9 cellular contexts compared by ENCODE assay signal in the genomic region with DNA sequence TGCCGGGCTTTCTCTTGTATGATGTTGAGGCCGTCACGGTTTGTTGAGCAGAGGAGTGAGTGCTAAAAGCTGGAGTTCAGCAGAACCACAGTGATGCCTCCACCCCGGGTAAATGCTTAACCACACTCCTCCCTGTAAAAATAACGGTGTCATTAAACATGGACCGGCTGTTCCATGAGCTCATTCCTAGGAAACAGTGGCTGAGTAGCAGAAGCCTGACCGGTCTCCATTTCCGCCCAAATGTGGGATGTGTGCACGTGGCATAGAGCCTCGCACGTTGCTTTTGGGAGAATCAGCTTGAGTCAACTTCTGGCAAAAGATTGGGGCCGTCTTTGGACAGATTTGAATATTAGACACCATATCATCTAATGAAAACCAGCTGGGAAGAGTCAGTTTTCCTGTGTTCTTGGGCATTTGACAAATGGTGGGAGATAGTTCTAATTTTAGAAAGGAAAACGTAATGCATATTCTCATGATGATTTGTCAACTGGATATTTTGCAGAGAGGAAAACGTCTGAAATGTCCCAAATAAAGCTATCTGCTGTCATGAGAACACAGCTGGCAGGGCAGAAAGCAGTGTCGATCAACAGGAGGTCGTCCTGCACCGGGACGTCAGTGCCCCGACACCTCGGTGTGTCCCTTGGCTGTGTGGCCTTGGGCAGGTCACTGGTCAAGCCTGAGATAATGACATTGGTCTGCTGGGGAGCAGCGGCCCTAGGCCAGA. TPM values are rescaled to one million over a fixed set of nuclear protein-coding genes. Genes with fewer than 3 reads are reported as not detected.
DNase-seq lines count a peak whose midpoint lies in the region; ATAC-seq and TF ChIP-seq lines count a peak whose summit lies in the region.
"Had no signal": no experiment of that assay in that cellular context is flagged by ENCODE, and none has a peak within 500 bp of the region (broad histone marks: within the 10 kb centered on the region; RNA-seq: fewer than 3 reads in every experiment).

No MANE protein-coding gene starts in this region.

- H3K27me3 Mint-ChIP-seq in H9 (ENCODE audit: low read depth), result peaks cover 3% of the 10 kb centered on the region

- peak overlapping the region in 1 of 2 donors; percentile 16 for H3K9ac ChIP-seq in stomach smooth muscle (ENCODE audit: low read length in 2 of 2)
- no peak overlapping the region for H3K9ac ChIP-seq in H9 (ENCODE audit: extremely low read depth, insufficient read length, low read length)

- intact Hi-C loops in heart right ventricle (cut with DNase I) (loop anchor here in 7 of 10 donors (2.0 to 10.0 kb wide), 8 partner anchors 42 to 85 kb away; partner anchors contain the start of genes LRRFIP1 (in 2 of the 7) and RAB17 (in 2 of the 7)), testis (cut with DNase I; ENCODE audit: low total_unique reads) (loop anchor here (10.0 kb wide), 1 partner anchor 75 kb away; no protein-coding TSS in a partner anchor)

- no peak overlapping the region for H2BK15ac ChIP-seq in H9 (ENCODE audit: low read depth, low read length)

- no peak overlapping the region for H2BK5ac ChIP-seq in H9 (ENCODE audit: insufficient read length, low read length)

- peaks cover 20 to 65% (median 51%) of the 10 kb centered on the region in 9 donors for H3K4me1 ChIP-seq in heart right ventricle
- H3K4me1 ChIP-seq in stomach smooth muscle (ENCODE audit: control insufficient read depth, insufficient read depth, low read length), result peaks cover 32% of the 10 kb centered on the region
- H3K4me1 ChIP-seq in testis, result peaks cover 15% of the 10 kb centered on the region
- no peaks in the 10 kb centered on the region for H3K4me1 ChIP-seq in H9 (ENCODE audit: insufficient read depth, low read length)

- H3T11ph ChIP-seq in H9 (ENCODE audit: low read length), result no peak overlapping the region

- no peak overlapping the region for H3K4me3 ChIP-seq in heart right ventricle
- H3K4me3 ChIP-seq in stomach smooth muscle (ENCODE audit: low read length in 2 of 2), result peak overlapping the region in 1 of 2 donors; percentile 26
- no peak overlapping the region for H3K4me3 ChIP-seq in testis

- H4K8ac ChIP-seq in H9 (replicated peaks; ENCODE audit: insufficient read length, low read depth, low read length), result no peak overlapping the region

- H3K4me2 ChIP-seq in H9 (ENCODE audit: insufficient read depth, insufficient read length, low read length), result no peak overlapping the region

- DNase-seq in SHP77 (lab: John Stamatoyannopoulos, UW) (peak; percentile 89 to 94), heart right ventricle (peak; percentile 49 to 86), testis (no peak), H9 (no peak)

- H3K9me3 Mint-ChIP-seq in H9, result no peaks in the 10 kb centered on the region

- no peak overlapping the region for H3K18ac ChIP-seq in H9 (ENCODE audit: insufficient read length, low read depth, low read length)

- H3K4me3 Mint-ChIP-seq in H9, result no peak overlapping the region

- no peak overlapping the region for H2BK120ac ChIP-seq in H9 (ENCODE audit: low read depth, low read length, poor library complexity, severe bottlenecking)

- no peak overlapping the region for H3K14ac ChIP-seq in H9 (ENCODE audit: insufficient read depth, low read length)

- H2AFZ ChIP-seq in H9 (ENCODE audit: low read length), result no peak overlapping the region

- 32 to 38% methylated on average over 21 of the region's 21 CpGs for WGBS in heart right ventricle, 2 donors
- WGBS in testis, 2 donors, result 52 to 55% methylated on average over 20 to 21 of the region's 21 CpGs
- WGBS in H9 (ENCODE audit: extremely low coverage, insufficient read length, low lambda C conversion rate), result no CpG with 5 or more reads among the region's 21 CpGs

- H2BK20ac ChIP-seq in H9 (ENCODE audit: low read depth, low read length, poor library complexity, severe bottlenecking), result no peak overlapping the region

- H3K36me3 Mint-ChIP-seq in H9 (ENCODE audit: insufficient read depth in 1 of 3, low read depth in 3 of 3), result no peaks in the 10 kb centered on the region; a peak in 3 of 7 replicates

- H4K5ac ChIP-seq in H9 (ENCODE audit: insufficient read length, low read depth, low read length), result no peak overlapping the region

- H4K91ac ChIP-seq in H9 (ENCODE audit: insufficient read length, low read depth, low read length), result no peak overlapping the region

- H3K23ac ChIP-seq in H9 (ENCODE audit: insufficient read length, low read depth, low read length), result no peak overlapping the region

- no peaks in the 10 kb centered on the region for H3K27me3 ChIP-seq in heart right ventricle
- no peaks in the 10 kb centered on the region for H3K27me3 ChIP-seq in stomach smooth muscle (ENCODE audit: control insufficient read depth in 1 of 2, insufficient read depth in 2 of 2, low read length in 2 of 2)
- no peaks in the 10 kb centered on the region for H3K27me3 ChIP-seq in testis
- H3K27me3 ChIP-seq in H9 (ENCODE audit: insufficient read depth, low read length), result no peaks in the 10 kb centered on the region

- no peaks in the 10 kb centered on the region for H4K20me1 ChIP-seq in H9 (ENCODE audit: control insufficient read depth, insufficient read depth, insufficient read length)

- peak; percentile 48 for ATAC-seq in GM18867 (IDR thresholded peaks at IDR 0.05; ENCODE audit: unreplicated experiment)
- peak; percentile 55 for ATAC-seq in HG03354 (IDR thresholded peaks at IDR 0.05; ENCODE audit: poor library complexity, severe bottlenecking, unreplicated experiment)
- peak; percentile 62 to 85 (median 82) for ATAC-seq in heart right ventricle
- ATAC-seq in HG03097 (IDR thresholded peaks at IDR 0.05; ENCODE audit: low FRiP score, unreplicated experiment), result no peak
- ATAC-seq: Panc1 had no signal

- peak overlapping the region; percentile 57 to 92 (median 80) for H3K27ac ChIP-seq in heart right ventricle
- peak overlapping the region; percentile 55 for H3K27ac ChIP-seq in stomach smooth muscle (ENCODE audit: low read length)
- H3K27ac ChIP-seq in testis, result no peak overlapping the region
- no peak overlapping the region for H3K27ac ChIP-seq in H9 (ENCODE audit: insufficient read length, low read depth, low read length)

- H3K79me2 ChIP-seq in H9 (ENCODE audit: insufficient read depth, low read length), result no peaks in the 10 kb centered on the region

- TF ChIP-seq POLR2A in testis (IDR thresholded peaks at IDR 0.05), result no peak

- H2BK12ac ChIP-seq in H9 (ENCODE audit: insufficient read length, low read depth, low read length), result no peak overlapping the region

- H3K27ac Mint-ChIP-seq in H9, result no peak overlapping the region

- H3K36me3 ChIP-seq in heart right ventricle, result no peaks in the 10 kb centered on the region
- peaks cover 0 to 4% of the 10 kb centered on the region in 2 donors for H3K36me3 ChIP-seq in stomach smooth muscle (ENCODE audit: control insufficient read depth in 2 of 2, insufficient read depth in 2 of 2, low read length in 2 of 2)
- no peaks in the 10 kb centered on the region for H3K36me3 ChIP-seq in testis (ENCODE audit: low read depth, missing control alignments)

- no peaks in the 10 kb centered on the region for H3K23me2 ChIP-seq in H9 (ENCODE audit: insufficient read length, low read depth, low read length, poor library complexity, severe bottlenecking)

- H3K79me1 ChIP-seq in H9 (ENCODE audit: insufficient read depth, low read depth, low read length, poor library complexity, severe bottlenecking), result no peaks in the 10 kb centered on the region

- TF ChIP-seq CTCF in heart right ventricle (IDR thresholded peaks at IDR 0.05) (no peak), testis (IDR thresholded peaks at IDR 0.05) (no peak), H9 (conservative IDR thresholded peaks at IDR 0.05) (no peak)

- H3K4ac ChIP-seq in H9 (ENCODE audit: low read depth, low read length), result no peak overlapping the region

- H3K4me1 Mint-ChIP-seq in H9, result peaks cover 38 to 44% of the 10 kb centered on the region in 2 experiments

- no peak overlapping the region for H2AK5ac ChIP-seq in H9 (ENCODE audit: insufficient read length, low read length)

- H3K56ac ChIP-seq in H9 (ENCODE audit: insufficient read length, low read depth, low read length), result no peak overlapping the region

- H3K9me3 ChIP-seq in heart right ventricle (no peaks in the 10 kb centered on the region), stomach smooth muscle (ENCODE audit: control insufficient read depth in 2 of 2, low read length in 2 of 2) (no peaks in the 10 kb centered on the region), testis (no peaks in the 10 kb centered on the region), H9 (ENCODE audit: control insufficient read depth, low read depth, low read length) (no peaks in the 10 kb centered on the region)

RNA-seq across cellular contexts. Expression of gene LRRFIP1, which starts 42.4 kb away (rescaled TPM):
- total RNA-seq in heart right ventricle, result 100 to 1,000 TPM in 9 of 10 donors, 10 to 100 TPM in 1; 91.5 to 132 (median 112) TPM
- 100 to 1,000 TPM; 103 to 111 TPM for polyA plus RNA-seq in heart right ventricle
- 10 to 100 TPM; 25.5 to 33.5 TPM for total RNA-seq in testis
- polyA plus RNA-seq in testis (ENCODE audit: insufficient read depth, low read depth, low replicate concordance), result 17.4 TPM
- 37.1 and 38.5 TPM in 2 replicates for total RNA-seq in H9 (2021)

Comparison
In these comparisons a context has a peak if more than half of its experiments do, and no peak if none do; other contexts are left out.
1. DNase-seq: peak in SHP77 (2 of 2) and heart right ventricle (2 of 2); none in testis (single experiment) and H9 (single experiment).
2. H3K27ac ChIP-seq: peak in heart right ventricle (10 of 10) and stomach smooth muscle (single experiment); none in testis (0 of 2) and H9 (single experiment).